29 cellular contexts compared by ENCODE assay signal in genomic region chr16:47486856-47487255, GRCh38. TPM values are rescaled to one million over a fixed set of nuclear protein-coding genes. Genes with fewer than 3 reads are reported as not detected.
DNase-seq lines count a peak whose midpoint lies in the region; ATAC-seq and TF ChIP-seq lines count a peak whose summit lies in the region.
"Had no signal": no experiment of that assay in that cellular context is flagged by ENCODE, and none has a peak within 500 bp of the region (broad histone marks: within the 10 kb centered on the region; RNA-seq: fewer than 3 reads in every experiment).

No MANE protein-coding gene starts in this region.

- peak overlapping the region; percentile 31 for H3K27ac Mint-ChIP-seq in stimulated activated memory B cell treated with anti-CD40 and anti-IgM and Interleukin-4, amounts not matched to agents 10 μg/mL and 1 μg/mL and 100 μg/mL, for 72 hours
- H3K27ac Mint-ChIP-seq: activated CD4-positive, alpha-beta T cell treated with anti-CD3 and anti-CD28 coated beads for 36 hours; activated CD8-positive, alpha-beta T cell treated with anti-CD3 and anti-CD28 coated beads, Interleukin-2, amount 10 ng/mL, durations not matched to agents 7 days and 5 days; activated T-helper 17 cell treated with anti-CD3 and anti-CD28 coated beads, Interleukin-2, amount 50 U/mL, for 72 hours; mesothelial cell of epicardium; stimulated activated naive CD8-positive, alpha-beta T cell treated with anti-CD3 and anti-CD28 coated beads, Interleukin-15, amount 100 ng/mL, for 72 hours had no signal

- no peaks in the 10 kb centered on the region for H3K27me3 ChIP-seq in foreskin keratinocyte
- H3K27me3 ChIP-seq: brain microvascular endothelial cell, dorsolateral prefrontal cortex, gastrocnemius medialis, Peyer's patch, uterus had no signal

- H3K9me3 Mint-ChIP-seq in stimulated activated memory B cell treated with anti-CD40 and anti-IgM and Interleukin-4, amounts not matched to agents 10 μg/mL and 1 μg/mL and 100 μg/mL, for 72 hours, result no peaks in the 10 kb centered on the region
- H3K9me3 Mint-ChIP-seq: activated T-helper 17 cell treated with anti-CD3 and anti-CD28 coated beads, Interleukin-2, amount 50 U/mL, for 72 hours had no signal

- peaks cover 30% of the 10 kb centered on the region for H3K4me1 Mint-ChIP-seq in stimulated activated memory B cell treated with anti-CD40 and anti-IgM and Interleukin-4, amounts not matched to agents 10 μg/mL and 1 μg/mL and 100 μg/mL, for 72 hours
- H3K4me1 Mint-ChIP-seq: mesothelial cell of epicardium had no signal

- H3K36me3 Mint-ChIP-seq in stimulated activated memory B cell treated with anti-CD40 and anti-IgM and Interleukin-4, amounts not matched to agents 10 μg/mL and 1 μg/mL and 100 μg/mL, for 72 hours, result peaks cover 62% of the 10 kb centered on the region

- no peak overlapping the region for H3K27ac ChIP-seq in foreskin keratinocyte
- H3K27ac ChIP-seq: brain microvascular endothelial cell, dorsolateral prefrontal cortex, gastrocnemius medialis, Peyer's patch, uterus had no signal

- TF ChIP-seq CTCF in foreskin keratinocyte (conservative IDR thresholded peaks at IDR 0.05), result no peak

- no peaks in the 10 kb centered on the region for H3K4me1 ChIP-seq in foreskin keratinocyte
- H3K4me1 ChIP-seq: uterus had no signal

- no peak overlapping the region for H3K4me3 Mint-ChIP-seq in stimulated activated memory B cell treated with anti-CD40 and anti-IgM and Interleukin-4, amounts not matched to agents 10 μg/mL and 1 μg/mL and 100 μg/mL, for 72 hours
- H3K4me3 Mint-ChIP-seq: activated CD4-positive, alpha-beta T cell treated with anti-CD3 and anti-CD28 coated beads for 36 hours; activated CD8-positive, alpha-beta T cell treated with anti-CD3 and anti-CD28 coated beads, Interleukin-2, amount 10 ng/mL, durations not matched to agents 7 days and 5 days; activated T-helper 17 cell treated with anti-CD3 and anti-CD28 coated beads, Interleukin-2, amount 50 U/mL, for 72 hours; IgD-negative memory B cell; mesothelial cell of epicardium; stimulated activated naive CD8-positive, alpha-beta T cell treated with anti-CD3 and anti-CD28 coated beads, Interleukin-15, amount 100 ng/mL, for 72 hours had no signal

- no peak for DNase-seq in activated effector memory CD4-positive, alpha-beta T cell treated with anti-CD3 and anti-CD28 coated beads, Interleukin-2, amount 50 U/mL, for 16 hours
- DNase-seq in foreskin keratinocyte (no peak), NCI-H2227 (lab: John Stamatoyannopoulos, UW; ENCODE audit: unreplicated experiment) (no peak)
- DNase-seq: activated CD4-positive, alpha-beta T cell treated with anti-CD3 and anti-CD28 coated beads for 36 hours; activated CD8-positive, alpha-beta T cell treated with anti-CD3 and anti-CD28 coated beads, Interleukin-2, amount 10 ng/mL, durations not matched to agents 7 days and 5 days; activated naive CD4-positive, alpha-beta T cell treated with anti-CD3 and anti-CD28 coated beads, Interleukin-2, amount 50 U/mL, for 16 hours; brain microvascular endothelial cell; cerebellar nuclear complex; dorsolateral prefrontal cortex; gastrocnemius medialis; kidney glomerular epithelial cell; NCI-H146; NCI-H446; NCI-H748 treated with DMSO at 0.1 percent for 48 hours; Peyer's patch; posterior cingulate gyrus; right cardiac atrium; SIG-M5; stimulated activated CD8-positive, alpha-beta memory T cell treated with anti-CD3 and anti-CD28 coated beads, Interleukin-4, amount 100 ng/mL, for 48 hours; stimulated activated naive CD8-positive, alpha-beta T cell treated with anti-CD3 and anti-CD28 coated beads, Interleukin-15, amount 100 ng/mL, for 72 hours; T-helper 9 cell; uterus had no signal

- peak; percentile 57 for ATAC-seq in GM18907 (IDR thresholded peaks at IDR 0.05; ENCODE audit: unreplicated experiment)
- peak; percentile 74 for ATAC-seq in GM21447 (IDR thresholded peaks at IDR 0.05; ENCODE audit: unreplicated experiment)
- ATAC-seq in HG03354 (IDR thresholded peaks at IDR 0.05; ENCODE audit: poor library complexity, severe bottlenecking, unreplicated experiment), result peak; percentile 68
- ATAC-seq in stimulated activated memory B cell treated with anti-CD40 and anti-IgM and Interleukin-4, amounts not matched to agents 10 μg/mL and 1 μg/mL and 100 μg/mL, for 72 hours, result no peak
- ATAC-seq in foreskin keratinocyte, result no peak
- ATAC-seq: activated CD4-positive, alpha-beta T cell treated with anti-CD3 and anti-CD28 coated beads for 36 hours; activated CD8-positive, alpha-beta T cell treated with anti-CD3 and anti-CD28 coated beads, Interleukin-2, amount 10 ng/mL, durations not matched to agents 7 days and 5 days; activated T-helper 17 cell treated with anti-CD3 and anti-CD28 coated beads, Interleukin-2, amount 50 U/mL, for 72 hours; gastrocnemius medialis; right cardiac atrium; stimulated activated naive CD8-positive, alpha-beta T cell treated with anti-CD3 and anti-CD28 coated beads, Interleukin-15, amount 100 ng/mL, for 72 hours had no signal

- no peaks in the 10 kb centered on the region for H3K27me3 Mint-ChIP-seq in stimulated activated memory B cell treated with anti-CD40 and anti-IgM and Interleukin-4, amounts not matched to agents 10 μg/mL and 1 μg/mL and 100 μg/mL, for 72 hours
- H3K27me3 Mint-ChIP-seq: activated CD4-positive, alpha-beta T cell treated with anti-CD3 and anti-CD28 coated beads for 36 hours; activated T-helper 17 cell treated with anti-CD3 and anti-CD28 coated beads, Interleukin-2, amount 50 U/mL, for 72 hours; IgD-negative memory B cell; stimulated activated naive CD8-positive, alpha-beta T cell treated with anti-CD3 and anti-CD28 coated beads, Interleukin-15, amount 100 ng/mL, for 72 hours had no signal

RNA-seq across cellular contexts. Expression of gene PHKB, which starts 25.7 kb away (rescaled TPM):
- total RNA-seq in foreskin keratinocyte, result 48.5 and 55.0 TPM in 2 replicates
- polyA plus RNA-seq in foreskin keratinocyte, result 23.6 and 27.5 TPM in 2 replicates

RNA-seq across cellular contexts. Expression of gene ITFG1, which starts 26.0 kb away (rescaled TPM):
- 34.0 and 36.8 TPM in 2 replicates for total RNA-seq in foreskin keratinocyte
- 26.6 and 32.3 TPM in 2 replicates for polyA plus RNA-seq in foreskin keratinocyte

Comparison
In these comparisons a context has a peak if more than half of its experiments do, and no peak if none do; other contexts are left out.
1. ATAC-seq: peak in GM18907 (single experiment), GM21447 (single experiment) and HG03354 (single experiment); none in stimulated activated memory B cell treated with anti-CD40 and anti-IgM and Interleukin-4, amounts not matched to agents 10 μg/mL and 1 μg/mL and 100 μg/mL, for 72 hours (single experiment) and foreskin keratinocyte (single experiment).